Comparison of ENCODE assay signal across 24 cellular contexts in the genomic region with DNA sequence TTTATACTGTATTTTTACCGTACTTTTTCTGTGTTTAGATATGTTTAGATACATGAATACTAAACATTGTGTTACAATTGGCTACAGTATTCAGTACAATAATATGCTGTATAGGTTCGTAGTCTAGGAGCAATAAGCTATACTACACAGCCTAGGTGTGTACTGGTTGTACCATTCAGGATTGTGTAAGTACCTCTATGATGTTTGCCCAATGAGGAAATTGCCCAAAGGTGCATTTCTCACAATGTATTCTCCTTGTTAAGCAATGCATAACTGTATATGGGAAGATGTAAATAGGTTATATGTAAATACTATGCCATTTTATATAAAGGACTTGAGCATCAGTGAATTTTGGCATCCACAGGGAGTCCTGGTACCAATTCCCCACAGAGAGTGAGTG. TPM values are rescaled to one million over a fixed set of nuclear protein-coding genes. Genes with fewer than 3 reads are reported as not detected.
"Had no signal": no experiment of that assay in that cellular context is flagged by ENCODE, and none has a peak within 500 bp of the region (broad histone marks: within the 10 kb centered on the region; RNA-seq: fewer than 3 reads in every experiment).

No MANE protein-coding gene starts in this region.

- DNase-seq: erythroblast; foreskin melanocyte; head of caudate nucleus; kidney; left cardiac atrium; natural killer cell; nucleus accumbens; ovary; small intestine; stimulated activated CD4-positive, alpha-beta T cell treated with anti-CD3 and anti-CD28 coated beads, Interleukin-2, amount 100 ng/mL, for 48 hours; stimulated activated naive CD8-positive, alpha-beta T cell treated with anti-CD3 and anti-CD28 coated beads, Interleukin-15, Interleukin-2, amounts not matched to agents 100 U/mL and 50 U/mL, for 24 hours; thyroid gland; upper lobe of right lung had no signal

- ATAC-seq: left cardiac atrium; natural killer cell; stimulated activated naive CD8-positive, alpha-beta T cell treated with anti-CD3 and anti-CD28 coated beads, Interleukin-15, Interleukin-2, amounts not matched to agents 100 U/mL and 50 U/mL, for 24 hours; upper lobe of right lung had no signal

- H3K36me3 ChIP-seq: ovary had no signal

- H3K4me1 ChIP-seq: right atrium auricular region, thyroid gland, upper lobe of right lung had no signal

- H3K4me3 ChIP-seq: hepatocyte, ovary, right atrium auricular region, suprapubic skin, thyroid gland, upper lobe of right lung, vagina had no signal

- H3K9me3 ChIP-seq: ovary, right atrium auricular region, suprapubic skin, thyroid gland, upper lobe of right lung, vagina had no signal

- H3K27ac ChIP-seq: hepatocyte, ovary, right atrium auricular region, suprapubic skin, thyroid gland, upper lobe of right lung, vagina had no signal

- H3K27me3 ChIP-seq: hepatocyte, ovary, right atrium auricular region, suprapubic skin, thyroid gland, upper lobe of right lung, vagina had no signal

RNA-seq across cellular contexts. Expression of gene SULT6B1, which starts 42.4 kb away (rescaled TPM):
- total RNA-seq: hepatocyte, kidney, left cardiac atrium, liver, lung microvascular endothelial cell, mesenteric fat pad, mononuclear cell, myocyte, natural killer cell, neural crest cell, ovary, posterior vena cava, right atrium auricular region, suprapubic skin, thyroid gland, upper lobe of right lung, vagina had no signal

RNA-seq across cellular contexts. Expression of gene CEBPZOS, which starts 50.2 kb away (rescaled TPM):
- total RNA-seq: neural crest cell had no signal
